In the genomic region with DNA sequence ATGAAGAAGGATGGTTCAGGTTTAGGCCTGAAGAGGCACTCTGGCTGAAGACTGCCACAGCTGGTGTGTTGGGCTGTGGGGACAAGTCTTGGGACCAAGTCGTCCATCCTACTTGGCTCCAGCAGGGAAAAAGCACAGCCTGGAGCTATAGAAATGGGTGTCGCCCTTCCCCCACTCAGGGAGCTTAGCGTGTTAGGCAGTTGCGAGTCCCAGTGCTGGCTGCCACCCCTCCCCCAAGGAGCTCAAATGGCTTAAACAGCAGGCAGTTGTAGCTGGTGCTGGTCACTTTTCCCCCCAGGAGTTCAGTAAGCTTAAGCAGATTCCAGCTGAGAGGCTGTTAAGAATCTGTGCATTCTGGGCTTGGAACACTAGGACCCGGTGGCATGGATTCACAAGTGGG, we compare ENCODE assay signal across 24 cellular contexts.
"Had no signal": no experiment of that assay in that cellular context is flagged by ENCODE, and none has a peak within 500 bp of the region (broad histone marks: within the 10 kb centered on the region; RNA-seq: fewer than 3 reads in every experiment).

No MANE protein-coding gene starts in this region.

- H3K4me3 ChIP-seq: esophagus muscularis mucosa, ovary, psoas muscle, smooth muscle cell, transverse colon had no signal

- H3K36me3 ChIP-seq: brain microvascular endothelial cell, esophagus muscularis mucosa, ovary, transverse colon had no signal

- ATAC-seq: activated CD8-positive, alpha-beta T cell treated with anti-CD3 and anti-CD28 coated beads for 36 hours; activated T-cell treated with anti-CD3 and anti-CD28 coated beads, Interleukin-2, amount 50 U/mL, for 4 hours; activated T-helper 17 cell treated with anti-CD3 and anti-CD28 coated beads, Interleukin-2, amount 50 U/mL, for 72 hours; foreskin keratinocyte; left cardiac atrium; psoas muscle had no signal

- DNase-seq: activated CD4-positive, alpha-beta T cell treated with anti-CD3 and anti-CD28 coated beads for 1 hour; activated CD4-positive, alpha-beta T cell treated with anti-CD3 and anti-CD28 coated beads, Interleukin-2, amount 10 ng/mL, durations not matched to agents 7 days and 5 days; activated CD8-positive, alpha-beta T cell treated with anti-CD3 and anti-CD28 coated beads for 36 hours; activated gamma-delta T cell treated with Interleukin-2 at 50 U/mL for 16 hours; activated naive CD4-positive, alpha-beta T cell treated with anti-CD3 and anti-CD28 coated beads, Interleukin-2, amount 50 U/mL, for 16 hours; activated T-cell treated with anti-CD3 and anti-CD28 coated beads, Interleukin-2, amount 50 U/mL, for 4 hours; amniotic stem cell; brain microvascular endothelial cell; cortex of kidney; foreskin keratinocyte; islet precursor cell; left cardiac atrium; mammary epithelial cell; naive B cell; nephron progenitor cell; ovary; psoas muscle; stimulated activated CD4-positive, alpha-beta T cell treated with anti-CD3 and anti-CD28 coated beads, Interleukin-15, amount 100 ng/mL, for 24 hours; stimulated activated naive CD4-positive, alpha-beta T cell treated with Interleukin-2 at 50 U/mL for 16 hours; T-helper 9 cell; transverse colon had no signal

- H3K4me1 ChIP-seq: esophagus muscularis mucosa, foreskin keratinocyte, psoas muscle, transverse colon had no signal

- H3K27ac ChIP-seq: brain microvascular endothelial cell, esophagus muscularis mucosa, foreskin keratinocyte, ovary, psoas muscle, transverse colon had no signal

- H3K27me3 ChIP-seq: brain microvascular endothelial cell, esophagus muscularis mucosa, foreskin keratinocyte, ovary, transverse colon had no signal

- H3K9me3 ChIP-seq: ovary, psoas muscle, transverse colon had no signal
